In the genomic region with DNA sequence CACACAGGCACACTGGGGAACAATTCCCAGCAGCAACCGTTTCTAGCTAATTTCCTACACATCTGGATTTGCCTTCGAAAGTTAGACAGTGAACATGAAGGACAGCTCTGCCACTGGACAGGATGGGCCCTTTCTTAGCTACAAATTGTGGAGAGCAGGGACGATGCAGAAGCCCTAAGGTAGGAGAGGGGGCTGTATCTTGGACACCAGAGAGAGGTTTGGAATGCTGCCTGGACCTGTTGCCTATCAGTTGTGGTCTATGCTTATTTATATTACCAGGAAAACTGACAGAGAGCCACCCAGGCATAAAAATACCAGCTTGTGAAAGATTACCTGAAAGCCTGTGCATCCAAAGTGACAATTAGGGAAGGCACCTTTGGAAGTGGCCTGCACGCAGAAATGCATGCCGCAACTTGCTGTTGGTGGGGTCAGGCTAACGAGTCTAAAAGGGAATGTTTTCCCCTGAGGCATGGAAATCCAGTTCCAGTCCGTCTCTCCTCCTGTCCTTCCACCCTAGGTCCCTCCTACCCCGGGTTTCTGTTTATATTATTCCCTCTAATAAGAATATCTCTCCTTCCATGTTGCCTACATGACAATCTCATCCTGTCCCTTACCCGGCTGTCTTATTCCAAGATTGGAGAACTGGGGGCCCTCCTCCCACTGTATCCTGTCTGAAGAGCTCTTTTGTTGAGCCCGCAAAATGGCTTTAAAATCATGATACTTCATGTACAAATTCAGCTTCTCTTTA, we compare ENCODE assay signal across 22 cellular contexts.
"Had no signal": no experiment of that assay in that cellular context is flagged by ENCODE, and none has a peak within 500 bp of the region (broad histone marks: within the 10 kb centered on the region; RNA-seq: fewer than 3 reads in every experiment).

No MANE protein-coding gene starts in this region.

- DNase-seq: activated CD8-positive, alpha-beta memory T cell treated with anti-CD3 and anti-CD28 coated beads, Interleukin-2, amount 50 U/mL, for 4 hours; activated naive CD4-positive, alpha-beta T cell; activated T-cell treated with anti-CD3 and anti-CD28 coated beads, Interleukin-2, amount 50 U/mL, for 24 hours; adrenal gland; foreskin fibroblast; left lung; midbrain; right lobe of liver; stimulated activated CD4-positive, alpha-beta T cell treated with anti-CD3 and anti-CD28 coated beads, Interleukin-1b, Interleukin-23, amount 100 ng/mL, for 48 hours; T-helper 9 cell; tibial artery had no signal

- H3K36me3 ChIP-seq: adrenal gland, ascending aorta had no signal

- H3K9me3 Mint-ChIP-seq: activated T-cell treated with anti-CD3 and anti-CD28 coated beads, Interleukin-2, amount 50 U/mL, for 24 hours; activated T-helper 17 cell treated with anti-CD3 and anti-CD28 coated beads, Interleukin-2, amount 50 U/mL, for 72 hours; central memory CD8-positive, alpha-beta T cell; natural killer cell treated with Interleukin-12 subunit alpha and Interleukin-12 subunit beta and Interleukin-15 and Interleukin-18, amount 100 ng/mL, for 72 hours; stimulated activated naive CD8-positive, alpha-beta T cell treated with anti-CD3 and anti-CD28 coated beads, Interleukin-15, Interleukin-2, amounts not matched to agents 100 ng/mL and 50 ng/mL, for 24 hours; WTC11 had no signal

- H3K27ac Mint-ChIP-seq: activated naive CD8-positive, alpha-beta T cell; activated T-cell treated with anti-CD3 and anti-CD28 coated beads, Interleukin-2, amount 50 U/mL, for 24 hours; activated T-helper 17 cell treated with anti-CD3 and anti-CD28 coated beads, Interleukin-2, amount 50 U/mL, for 72 hours; natural killer cell treated with Interleukin-12 subunit alpha and Interleukin-12 subunit beta and Interleukin-15 and Interleukin-18, amount 100 ng/mL, for 72 hours; stimulated activated naive CD8-positive, alpha-beta T cell treated with anti-CD3 and anti-CD28 coated beads, Interleukin-15, Interleukin-2, amounts not matched to agents 100 ng/mL and 50 ng/mL, for 24 hours; WTC11 had no signal

- H3K79me2 ChIP-seq: parathyroid adenoma had no signal

- H3K27ac ChIP-seq: adrenal gland, ascending aorta, coronary artery, left lung, parathyroid adenoma, right lobe of liver, skin epidermis, tibial artery had no signal

- ATAC-seq: activated T-helper 17 cell treated with anti-CD3 and anti-CD28 coated beads, Interleukin-2, amount 50 U/mL, for 72 hours; left lung; natural killer cell treated with Interleukin-12 subunit alpha and Interleukin-12 subunit beta and Interleukin-15 and Interleukin-18, amount 100 ng/mL, for 72 hours; right lobe of liver had no signal

- H3K4me1 ChIP-seq: adrenal gland, ascending aorta, parathyroid adenoma, tibial artery had no signal

- H3K9ac ChIP-seq: parathyroid adenoma had no signal

- H3K27me3 ChIP-seq: adrenal gland, ascending aorta, left lung, right lobe of liver, tibial artery had no signal

- H2AFZ ChIP-seq: parathyroid adenoma had no signal

- H3K4me1 Mint-ChIP-seq: activated T-helper 17 cell treated with anti-CD3 and anti-CD28 coated beads, Interleukin-2, amount 50 U/mL, for 72 hours; central memory CD8-positive, alpha-beta T cell had no signal

- H3K27me3 Mint-ChIP-seq: activated naive CD8-positive, alpha-beta T cell; activated T-cell treated with anti-CD3 and anti-CD28 coated beads, Interleukin-2, amount 50 U/mL, for 24 hours; stimulated activated naive CD8-positive, alpha-beta T cell treated with anti-CD3 and anti-CD28 coated beads, Interleukin-15, Interleukin-2, amounts not matched to agents 100 ng/mL and 50 ng/mL, for 24 hours had no signal

- H3K9me3 ChIP-seq: adrenal gland, ascending aorta, left lung, right lobe of liver, tibial artery had no signal

- FAIRE-seq: urothelium cell line had no signal

- H3K4me3 Mint-ChIP-seq: activated naive CD8-positive, alpha-beta T cell; activated T-cell treated with anti-CD3 and anti-CD28 coated beads, Interleukin-2, amount 50 U/mL, for 24 hours; activated T-helper 17 cell treated with anti-CD3 and anti-CD28 coated beads, Interleukin-2, amount 50 U/mL, for 72 hours; central memory CD8-positive, alpha-beta T cell; natural killer cell treated with Interleukin-12 subunit alpha and Interleukin-12 subunit beta and Interleukin-15 and Interleukin-18, amount 100 ng/mL, for 72 hours; stimulated activated naive CD8-positive, alpha-beta T cell treated with anti-CD3 and anti-CD28 coated beads, Interleukin-15, Interleukin-2, amounts not matched to agents 100 ng/mL and 50 ng/mL, for 24 hours; WTC11 had no signal

- H3K4me3 ChIP-seq: adrenal gland, ascending aorta, coronary artery, left lung, right lobe of liver, skin epidermis, tibial artery had no signal

- H3K36me3 Mint-ChIP-seq: activated naive CD8-positive, alpha-beta T cell; natural killer cell treated with Interleukin-12 subunit alpha and Interleukin-12 subunit beta and Interleukin-15 and Interleukin-18, amount 100 ng/mL, for 72 hours; WTC11 had no signal
